Comparison of ENCODE assay signal across 16 cellular contexts in genomic region chr10:3932597-3933380, GRCh38.
A peak's percentile ranks its signal among the peaks of the same experiment; 100 is the strongest.
DNase-seq lines count a peak whose midpoint lies in the region; ATAC-seq and TF ChIP-seq lines count a peak whose summit lies in the region.
"Had no signal": no experiment of that assay in that cellular context is flagged by ENCODE, and none has a peak within 500 bp of the region (broad histone marks: within the 10 kb centered on the region; RNA-seq: fewer than 3 reads in every experiment).

No MANE protein-coding gene starts in this region.

- no TSS peak for BruUV-seq in Panc1 (replicated peaks; lab: Mats Ljungman, UMichigan)

- no peak overlapping the region for H3K14ac ChIP-seq in neuronal stem cell (ENCODE audit: low read length)

- no peak for DNase-seq in activated T-cell treated with anti-CD3 and anti-CD28 coated beads, Interleukin-2, amount 50 U/mL, for 24 hours
- DNase-seq in activated T-cell treated with anti-CD3 and anti-CD28 coated beads, Interleukin-2, amount 50 U/mL, for 1 hour, result no peak
- DNase-seq in Panc1 (ENCODE audit: low read depth, low spot score) (no peak), neuronal stem cell (ENCODE audit: low spot score) (no peak), SHP77 treated with DMSO at 0.1 percent for 48 hours (lab: John Stamatoyannopoulos, UW) (no peak), posterior cingulate gyrus (no peak)
- DNase-seq: Caco-2, DMS53, Karpas-422, NCI-H1417, NCI-H2029, NCI-H2171 treated with DMSO at 0.1 percent for 48 hours, NCI-H82 had no signal

- peaks cover 53% of the 10 kb centered on the region for H3K4me1 Mint-ChIP-seq in activated T-cell treated with anti-CD3 and anti-CD28 coated beads, Interleukin-2, amount 50 U/mL, for 24 hours (ENCODE audit: low read depth)
- peaks cover 33% of the 10 kb centered on the region for H3K4me1 Mint-ChIP-seq in activated T-helper 17 cell treated with anti-CD3 and anti-CD28 coated beads, Interleukin-2, amount 50 U/mL, for 72 hours

- peak overlapping the region; percentile 92 for H3K27ac Mint-ChIP-seq in activated T-cell treated with anti-CD3 and anti-CD28 coated beads, Interleukin-2, amount 50 U/mL, for 24 hours
- peak overlapping the region; percentile 86 for H3K27ac Mint-ChIP-seq in activated T-helper 17 cell treated with anti-CD3 and anti-CD28 coated beads, Interleukin-2, amount 50 U/mL, for 72 hours

- H3K27me3 Mint-ChIP-seq in activated T-cell treated with anti-CD3 and anti-CD28 coated beads, Interleukin-2, amount 50 U/mL, for 24 hours, result no peaks in the 10 kb centered on the region
- H3K27me3 Mint-ChIP-seq in activated T-helper 17 cell treated with anti-CD3 and anti-CD28 coated beads, Interleukin-2, amount 50 U/mL, for 72 hours, result no peaks in the 10 kb centered on the region

- H3K9me3 Mint-ChIP-seq in activated T-cell treated with anti-CD3 and anti-CD28 coated beads, Interleukin-2, amount 50 U/mL, for 24 hours, result peaks cover 14% of the 10 kb centered on the region
- peaks cover 3% of the 10 kb centered on the region for H3K9me3 Mint-ChIP-seq in activated T-helper 17 cell treated with anti-CD3 and anti-CD28 coated beads, Interleukin-2, amount 50 U/mL, for 72 hours

- H3K4me3 ChIP-seq in Panc1 (ENCODE audit: low read depth in 2 of 2, low read length in 2 of 2), result no peak overlapping the region
- no peak overlapping the region for H3K4me3 ChIP-seq in neuronal stem cell (ENCODE audit: low read length in 2 of 2)

- POLR2A ChIA-PET in Panc1 (lab: Charles Lee), result no interaction called here

- no peak overlapping the region for H3K18ac ChIP-seq in neuronal stem cell (ENCODE audit: low read length)

- no peak overlapping the region for H4K8ac ChIP-seq in neuronal stem cell (ENCODE audit: low read depth, low read length)

- no peaks in the 10 kb centered on the region for H3K27me3 ChIP-seq in Panc1 (ENCODE audit: control insufficient read depth, insufficient read depth, low read length)
- no peaks in the 10 kb centered on the region for H3K27me3 ChIP-seq in neuronal stem cell (ENCODE audit: control insufficient read depth in 3 of 3, insufficient read depth in 3 of 3, low read depth in 1 of 3, low read length in 3 of 3)

- CTCF ChIA-PET in Panc1 (lab: Charles Lee), result no interaction called here

- H2BK120ac ChIP-seq in neuronal stem cell (ENCODE audit: low read depth, low read length), result no peak overlapping the region

- H3K27ac ChIP-seq in Panc1 (ENCODE audit: low read length), result peak overlapping the region; percentile 79
- H3K27ac ChIP-seq in neuronal stem cell (replicated peaks; ENCODE audit: low read length), result no peak overlapping the region

- no peak overlapping the region for H3K9ac ChIP-seq in neuronal stem cell (ENCODE audit: low read depth, low read length, poor library complexity)

- H2BK5ac ChIP-seq in neuronal stem cell (ENCODE audit: low read length), result no peak overlapping the region

- no peak overlapping the region for H3K4me2 ChIP-seq in neuronal stem cell (ENCODE audit: insufficient read depth, low read length, poor library complexity, severe bottlenecking)

- H3K4me1 ChIP-seq in Panc1 (ENCODE audit: control insufficient read depth, insufficient read depth, low read length), result no peaks in the 10 kb centered on the region
- no peaks in the 10 kb centered on the region for H3K4me1 ChIP-seq in neuronal stem cell (ENCODE audit: control insufficient read depth in 2 of 2, insufficient read depth in 1 of 2, low read depth in 1 of 2, low read length in 2 of 2)
- H3K4me1 ChIP-seq: Caco-2 had no signal

- H2BK15ac ChIP-seq in neuronal stem cell (ENCODE audit: low read length), result no peak overlapping the region

- H3K4ac ChIP-seq in neuronal stem cell (ENCODE audit: low read length), result no peak overlapping the region

- no peak overlapping the region for H3K4me3 Mint-ChIP-seq in activated T-cell treated with anti-CD3 and anti-CD28 coated beads, Interleukin-2, amount 50 U/mL, for 24 hours
- H3K4me3 Mint-ChIP-seq in activated T-helper 17 cell treated with anti-CD3 and anti-CD28 coated beads, Interleukin-2, amount 50 U/mL, for 72 hours, result peak overlapping the region; percentile 44

- no peak overlapping the region for H2BK12ac ChIP-seq in neuronal stem cell (ENCODE audit: low read length)

- peaks cover 2% of the 10 kb centered on the region for H3K36me3 Mint-ChIP-seq in activated T-cell treated with anti-CD3 and anti-CD28 coated beads, Interleukin-2, amount 50 U/mL, for 24 hours (ENCODE audit: low read depth)
- peaks cover 5% of the 10 kb centered on the region for H3K36me3 Mint-ChIP-seq in activated T-helper 17 cell treated with anti-CD3 and anti-CD28 coated beads, Interleukin-2, amount 50 U/mL, for 72 hours (ENCODE audit: low read depth)

- peaks cover 12% of the 10 kb centered on the region; the same call in 1 of the 2 replicates for H3K9me3 ChIP-seq in Panc1 (ENCODE audit: control insufficient read depth, insufficient read depth, low read depth, low read length)
- H3K9me3 ChIP-seq in neuronal stem cell (replicated peaks in 1 of 2; ENCODE audit: control insufficient read depth in 2 of 2, insufficient read depth in 1 of 2, low read depth in 1 of 2, low read length in 2 of 2), result no peaks in the 10 kb centered on the region
- H3K9me3 ChIP-seq: Caco-2 had no signal

- intact Hi-C loops in Panc1 (cut with micrococcal nuclease; ENCODE audit: unreplicated experiment) (no loop called here), posterior cingulate gyrus (cut with DNase I) (no loop called here)

- ATAC-seq in Panc1, result no peak
- ATAC-seq in activated T-helper 17 cell treated with anti-CD3 and anti-CD28 coated beads, Interleukin-2, amount 50 U/mL, for 72 hours (replicated peaks), result no peak
- ATAC-seq in GM21447 (IDR thresholded peaks at IDR 0.05; ENCODE audit: unreplicated experiment), result no peak
- ATAC-seq: HCT116 had no signal

- H2AFZ ChIP-seq in neuronal stem cell (ENCODE audit: low read length), result no peak overlapping the region

- TF ChIP-seq CTCF in Panc1 (IDR thresholded peaks at IDR 0.05), result no peak

- no peaks in the 10 kb centered on the region for H3K79me1 ChIP-seq in neuronal stem cell (ENCODE audit: low read depth, low read length)

- no peak overlapping the region for H4K91ac ChIP-seq in neuronal stem cell (ENCODE audit: low read depth, low read length, poor library complexity)

- H2AK5ac ChIP-seq in neuronal stem cell (ENCODE audit: low read depth, low read length), result peak overlapping the region; percentile 58

- H3K36me3 ChIP-seq in Panc1 (ENCODE audit: control insufficient read depth, insufficient read depth, low read length), result no peaks in the 10 kb centered on the region
- H3K36me3 ChIP-seq in neuronal stem cell (replicated peaks in 1 of 2; ENCODE audit: control insufficient read depth in 2 of 2, insufficient read depth in 2 of 2, low read length in 2 of 2), result no peaks in the 10 kb centered on the region

- WGBS in neuronal stem cell (ENCODE audit: extremely low coverage in 2 of 2, insufficient read length in 2 of 2, insufficient replicate concordance in 1 of 2), 2 donors, result no CpG with 5 or more reads among the region's 15 CpGs

- no peak overlapping the region for H3K23ac ChIP-seq in neuronal stem cell (ENCODE audit: low read depth, low read length, poor library complexity)

- in situ Hi-C loops in Panc1 (cut with HindIII; ENCODE audit: low pct_unique_long_range_greater_than_20kb, low sequenced_read_pairs), result no loop called here
